29 cellular contexts compared by ENCODE assay signal in genomic region chr22:22151308-22151707, GRCh38.
"Had no signal": no experiment of that assay in that cellular context is flagged by ENCODE, and none has a peak within 500 bp of the region (broad histone marks: within the 10 kb centered on the region; RNA-seq: fewer than 3 reads in every experiment).

No MANE protein-coding gene starts in this region.

- H3K9me3 Mint-ChIP-seq: dendritic cell treated with granulocyte-macrophage colony-stimulating factor and Interleukin-4, amounts not matched to agents 40 ng/mL and 50 ng/mL, for 4 days; effector memory CD8-positive, alpha-beta T cell; endodermal cell had no signal

- DNase-seq: colonic mucosa; cortex of kidney; dermis blood vessel endothelial cell; dorsolateral prefrontal cortex; effector CD4-positive, alpha-beta T cell; effector CD8-positive, alpha-beta T cell; effector memory CD4-positive, alpha-beta T cell; effector memory CD8-positive, alpha-beta T cell; endodermal cell; erythroblast; esophagus squamous epithelium; foreskin fibroblast; foreskin keratinocyte; foreskin melanocyte; gastrocnemius medialis; glutamatergic neuron; head of caudate nucleus; heart left ventricle; heart right ventricle had no signal

- H3K4me3 Mint-ChIP-seq: dendritic cell treated with granulocyte-macrophage colony-stimulating factor and Interleukin-4, amounts not matched to agents 40 ng/mL and 50 ng/mL, for 4 days; effector memory CD8-positive, alpha-beta T cell; endodermal cell had no signal

- H3K27me3 ChIP-seq: colonic mucosa had no signal

- H3K4me1 ChIP-seq: colonic mucosa, esophagus muscularis mucosa, esophagus squamous epithelium, foreskin keratinocyte, gastrocnemius medialis, gastroesophageal sphincter, heart left ventricle, heart right ventricle had no signal

- H3K4me1 Mint-ChIP-seq: endodermal cell had no signal

- ATAC-seq: effector memory CD8-positive, alpha-beta T cell; esophagus mucosa; foreskin keratinocyte; gastrocnemius medialis; gastroesophageal sphincter; heart left ventricle; heart right ventricle had no signal

- H3K36me3 ChIP-seq: colonic mucosa, esophagus muscularis mucosa, esophagus squamous epithelium, gastrocnemius medialis, gastroesophageal sphincter, heart left ventricle, heart right ventricle had no signal

- H3K27ac ChIP-seq: colonic mucosa, coronary artery, dorsolateral prefrontal cortex, epithelial cell of prostate, esophagus muscularis mucosa, esophagus squamous epithelium, foreskin keratinocyte, gastrocnemius medialis, gastroesophageal sphincter, heart left ventricle, heart right ventricle had no signal

- H3K9me3 ChIP-seq: colonic mucosa, esophagus muscularis mucosa, esophagus squamous epithelium, gastrocnemius medialis, gastroesophageal sphincter, heart left ventricle, heart right ventricle had no signal

- FAIRE-seq: colon, endometrium, endothelial cell of umbilical vein, frontal cortex had no signal

- H3K4me3 ChIP-seq: colonic mucosa, coronary artery, dorsolateral prefrontal cortex, esophagus muscularis mucosa, esophagus squamous epithelium, gastrocnemius medialis, gastroesophageal sphincter, heart left ventricle, heart right ventricle had no signal

- H3K27ac Mint-ChIP-seq: dendritic cell treated with granulocyte-macrophage colony-stimulating factor and Interleukin-4, amounts not matched to agents 40 ng/mL and 50 ng/mL, for 4 days; effector memory CD8-positive, alpha-beta T cell; endodermal cell had no signal
